10 cellular contexts compared by ENCODE assay signal in the genomic region with DNA sequence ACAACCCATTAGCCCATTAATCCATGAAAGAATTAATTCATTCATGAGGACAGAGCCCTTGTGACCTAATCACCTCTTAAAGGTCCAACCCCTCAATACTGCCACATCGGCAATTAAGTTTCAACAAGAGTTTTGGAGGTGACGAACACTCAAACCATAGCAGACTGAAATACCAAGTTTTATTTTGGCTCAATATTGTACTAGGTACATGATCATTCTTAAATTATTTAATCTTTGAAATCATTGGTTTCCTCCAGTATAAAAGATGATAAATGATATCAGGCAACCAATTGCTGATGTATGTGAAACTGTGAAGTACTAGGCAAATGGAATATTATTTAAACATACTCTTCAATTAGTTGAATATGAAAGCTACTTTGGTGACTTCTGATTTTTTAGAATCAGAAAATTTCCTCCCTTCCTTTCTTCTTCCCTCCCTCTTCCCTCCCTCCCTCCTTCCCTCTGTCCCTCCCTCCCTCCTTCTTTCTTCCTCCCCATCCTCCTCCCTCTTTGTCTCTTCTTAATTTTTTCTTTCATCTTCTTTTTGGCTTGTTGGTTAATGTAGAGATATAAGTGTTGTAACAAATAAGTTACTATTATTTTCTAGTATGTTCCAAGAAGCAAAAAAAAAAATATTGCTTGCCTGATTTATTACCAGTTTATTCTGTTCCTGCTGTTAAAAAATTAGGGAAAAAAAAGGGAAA.
DNase-seq lines count a peak whose midpoint lies in the region; ATAC-seq and TF ChIP-seq lines count a peak whose summit lies in the region.
"Had no signal": no experiment of that assay in that cellular context is flagged by ENCODE, and none has a peak within 500 bp of the region (broad histone marks: within the 10 kb centered on the region; RNA-seq: fewer than 3 reads in every experiment).

No MANE protein-coding gene starts in this region.

- BruUV-seq in PC-9 (replicated peaks; lab: Mats Ljungman, UMichigan): no TSS peak

- POLR2A ChIA-PET in PC-9 (lab: Charles Lee; ENCODE audit: unreplicated experiment): interaction anchor here (0.6 kb wide), 1 partner anchor 52 kb away, joined by 3 read pairs; no protein-coding TSS in a partner anchor

- no peaks in the 10 kb centered on the region for H4K20me1 ChIP-seq in DOHH2 (ENCODE audit: control insufficient read depth, insufficient read depth, low read depth, low read length)
- H4K20me1 ChIP-seq in PC-9 (ENCODE audit: insufficient read depth): no peaks in the 10 kb centered on the region

- CTCF ChIA-PET in PC-9 (lab: Charles Lee): no interaction called here

- H3K4me3 ChIP-seq in DOHH2 (ENCODE audit: low read length) (0 out of 2 replicates have a peak overlapping the region, but pooled peaks have one; percentile 5), PC-9 (peak overlapping the region; percentile 56; the same call in 1 of the 2 replicates), fibroblast of villous mesenchyme (ENCODE audit: low read depth, low read length) (peak overlapping the region; percentile 45), skin epidermis (no peak overlapping the region)

- no peaks in the 10 kb centered on the region for H3K27me3 ChIP-seq in DOHH2 (ENCODE audit: control insufficient read depth, low read length)
- H3K27me3 ChIP-seq in PC-9 (ENCODE audit: insufficient read depth, low read depth): no peaks in the 10 kb centered on the region

- no peaks in the 10 kb centered on the region for H3K9me3 ChIP-seq in DOHH2 (ENCODE audit: control insufficient read depth, insufficient read depth, low read length)
- no peaks in the 10 kb centered on the region for H3K9me3 ChIP-seq in PC-9 (ENCODE audit: insufficient read depth, low read depth)

- H3K27ac ChIP-seq in DOHH2 (ENCODE audit: low read depth, low read length) (no peak overlapping the region), PC-9 (peak overlapping the region; percentile 100), skin epidermis (peak overlapping the region in 19 of 21 experiments; percentile 36 to 97 (median 85))

- peak overlapping the region; percentile 69 for H3K4me2 ChIP-seq in DOHH2 (ENCODE audit: low read length)
- H3K4me2 ChIP-seq in PC-9: peak overlapping the region; percentile 92

- no peak for ATAC-seq in GM18511 (IDR thresholded peaks at IDR 0.05; ENCODE audit: unreplicated experiment)

- no peaks in the 10 kb centered on the region for H3K79me2 ChIP-seq in DOHH2 (ENCODE audit: control insufficient read depth, low read length)
- no peaks in the 10 kb centered on the region for H3K79me2 ChIP-seq in PC-9 (ENCODE audit: low read depth)

- peaks cover 57% of the 10 kb centered on the region for H3K4me1 ChIP-seq in DOHH2 (ENCODE audit: control insufficient read depth, low read length)
- H3K4me1 ChIP-seq in PC-9 (replicated peaks; ENCODE audit: insufficient read depth): peaks cover 55% of the 10 kb centered on the region

- H3F3A ChIP-seq in DOHH2 (ENCODE audit: control insufficient read depth, insufficient read depth) (peaks cover 15% of the 10 kb centered on the region), PC-9 (ENCODE audit: insufficient read depth, low read depth) (peaks cover 44% of the 10 kb centered on the region)

- intact Hi-C loops in PC-9 (cut with micrococcal nuclease; ENCODE audit: unreplicated experiment): loop anchor here (1.0 kb wide), 1 partner anchor 244 kb away; no protein-coding TSS in a partner anchor
- intact Hi-C loops in head of caudate nucleus (cut with DNase I): no loop called here

- H3K9me2 ChIP-seq in DOHH2 (replicated peaks; ENCODE audit: control insufficient read depth, low read length): no peaks in the 10 kb centered on the region
- no peaks in the 10 kb centered on the region for H3K9me2 ChIP-seq in PC-9 (ENCODE audit: insufficient read depth)

- TF ChIP-seq CTCF in DOHH2 (IDR thresholded peaks at IDR 0.05; ENCODE audit: low read depth, low read length, poor library complexity, severe bottlenecking) (no peak), PC-9 (conservative IDR thresholded peaks at IDR 0.05) (no peak), fibroblast of villous mesenchyme (IDR thresholded peaks at IDR 0.05; ENCODE audit: insufficient read depth, low read depth, low read length) (no peak)

- DNase-seq in PC-9 (no peak), fibroblast of villous mesenchyme (ENCODE audit: low read depth) (no peak), head of caudate nucleus (no peak), GF-D8 (lab: John Stamatoyannopoulos, UW) (no peak), DMS 273 treated with DMSO at 0.1 percent for 48 hours (lab: John Stamatoyannopoulos, UW) (no peak)
- DNase-seq: islet precursor cell, NCI-H1436 treated with DMSO at 0.1 percent for 48 hours had no signal

- H3K36me3 ChIP-seq in DOHH2 (ENCODE audit: control insufficient read depth, low read length): no peaks in the 10 kb centered on the region
- no peaks in the 10 kb centered on the region for H3K36me3 ChIP-seq in PC-9 (ENCODE audit: low read depth)

- peak overlapping the region; percentile 53 for H2AFZ ChIP-seq in PC-9

Comparison
In these comparisons a context has a peak if more than half of its experiments do, and no peak if none do; other contexts are left out.
1. H3K4me3 ChIP-seq: peak in DOHH2 (single experiment), PC-9 (single experiment) and fibroblast of villous mesenchyme (single experiment); none in skin epidermis (0 of 7).